In the genomic region with DNA sequence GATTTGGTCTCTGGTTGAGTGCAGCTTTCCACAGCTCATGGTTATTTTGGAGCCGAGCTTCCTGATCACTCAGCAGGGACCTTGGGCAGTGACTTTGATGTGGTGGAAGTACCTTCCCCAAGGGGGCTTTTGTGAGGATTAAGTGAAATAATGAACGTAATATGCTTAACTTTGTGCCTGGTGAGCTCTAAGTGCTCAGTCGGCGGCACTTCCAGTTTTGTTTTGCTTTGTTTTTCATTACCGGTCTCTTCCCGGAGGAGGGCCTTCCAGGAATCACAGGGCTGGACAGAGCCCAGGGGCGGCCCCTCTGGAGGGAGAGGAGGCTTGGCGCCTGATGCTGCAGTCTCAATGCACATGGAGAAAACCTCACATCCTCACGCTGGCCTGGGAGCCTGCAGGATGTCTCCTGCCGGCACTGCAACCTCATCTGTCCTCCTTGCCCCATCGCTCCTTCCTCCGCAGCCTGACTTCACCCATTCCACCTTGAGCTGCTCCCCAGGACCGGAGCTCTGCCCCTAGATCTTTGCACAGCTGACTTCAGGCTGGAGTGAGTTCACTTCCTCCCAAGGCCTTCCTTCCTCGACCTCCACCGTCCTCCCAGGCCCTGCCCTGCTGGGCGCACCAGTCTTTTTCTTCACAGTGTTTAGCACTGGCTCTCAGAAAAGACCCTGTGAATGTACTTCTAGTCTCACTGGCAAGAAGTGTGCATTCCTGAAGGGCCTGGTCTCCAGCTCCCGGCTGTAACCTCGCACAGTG, we compare ENCODE assay signal across 1 cellular context.
TF ChIP-seq lines count a peak whose summit lies in the region.

No MANE protein-coding gene starts in this region.

TF ChIP-seq in HCT116, 20 proteins besides CTCF, POLR2A, EP300 and RAD21 (continued from another document):
- TF ChIP-seq, protein P1, sequence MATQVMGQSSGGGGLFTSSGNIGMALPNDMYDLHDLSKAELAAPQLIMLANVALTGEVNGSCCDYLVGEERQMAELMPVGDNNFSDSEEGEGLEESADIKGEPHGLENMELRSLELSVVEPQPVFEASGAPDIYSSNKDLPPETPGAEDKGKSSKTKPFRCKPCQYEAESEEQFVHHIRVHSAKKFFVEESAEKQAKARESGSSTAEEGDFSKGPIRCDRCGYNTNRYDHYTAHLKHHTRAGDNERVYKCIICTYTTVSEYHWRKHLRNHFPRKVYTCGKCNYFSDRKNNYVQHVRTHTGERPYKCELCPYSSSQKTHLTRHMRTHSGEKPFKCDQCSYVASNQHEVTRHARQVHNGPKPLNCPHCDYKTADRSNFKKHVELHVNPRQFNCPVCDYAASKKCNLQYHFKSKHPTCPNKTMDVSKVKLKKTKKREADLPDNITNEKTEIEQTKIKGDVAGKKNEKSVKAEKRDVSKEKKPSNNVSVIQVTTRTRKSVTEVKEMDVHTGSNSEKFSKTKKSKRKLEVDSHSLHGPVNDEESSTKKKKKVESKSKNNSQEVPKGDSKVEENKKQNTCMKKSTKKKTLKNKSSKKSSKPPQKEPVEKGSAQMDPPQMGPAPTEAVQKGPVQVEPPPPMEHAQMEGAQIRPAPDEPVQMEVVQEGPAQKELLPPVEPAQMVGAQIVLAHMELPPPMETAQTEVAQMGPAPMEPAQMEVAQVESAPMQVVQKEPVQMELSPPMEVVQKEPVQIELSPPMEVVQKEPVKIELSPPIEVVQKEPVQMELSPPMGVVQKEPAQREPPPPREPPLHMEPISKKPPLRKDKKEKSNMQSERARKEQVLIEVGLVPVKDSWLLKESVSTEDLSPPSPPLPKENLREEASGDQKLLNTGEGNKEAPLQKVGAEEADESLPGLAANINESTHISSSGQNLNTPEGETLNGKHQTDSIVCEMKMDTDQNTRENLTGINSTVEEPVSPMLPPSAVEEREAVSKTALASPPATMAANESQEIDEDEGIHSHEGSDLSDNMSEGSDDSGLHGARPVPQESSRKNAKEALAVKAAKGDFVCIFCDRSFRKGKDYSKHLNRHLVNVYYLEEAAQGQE (IDR thresholded peaks at IDR 0.05; ENCODE audit: low read depth) = no peak
- TF ChIP-seq ELF1 (IDR thresholded peaks at IDR 0.05; ENCODE audit: borderline replicate concordance, low read depth) (no peak), POLR2AphosphoS5 (IDR thresholded peaks at IDR 0.05; ENCODE audit: low read depth, low read length) (no peak), FOSL1 (IDR thresholded peaks at IDR 0.05; ENCODE audit: low read depth) (no peak), JUND (IDR thresholded peaks at IDR 0.05) (no peak), SP1 (IDR thresholded peaks at IDR 0.05; ENCODE audit: low read depth) (no peak)
